8 cellular contexts compared by ENCODE assay signal in genomic region chr19:18321729-18322091, GRCh38. TPM values are rescaled to one million over a fixed set of nuclear protein-coding genes. Genes with fewer than 3 reads are reported as not detected.
DNase-seq lines count a peak whose midpoint lies in the region; ATAC-seq and TF ChIP-seq lines count a peak whose summit lies in the region.

No MANE protein-coding gene starts in this region.

- TF ChIP-seq CTCF in OCI-LY1 (IDR thresholded peaks at IDR 0.05; ENCODE audit: low read length) (no peak), dorsolateral prefrontal cortex (IDR thresholded peaks at IDR 0.05 in 54 of 56, conservative IDR thresholded peaks at IDR 0.05 in 2 of 56; ENCODE audit: low read depth in 1 of 56, partially characterized antibody in 56 of 56) (no peak), osteocyte (IDR thresholded peaks at IDR 0.05) (no peak)

- no peaks in the 10 kb centered on the region for H3K27me3 Mint-ChIP-seq in osteocyte (ENCODE audit: unreplicated experiment)

- H3K27ac ChIP-seq in OCI-LY1 (ENCODE audit: low read depth, low read length, poor library complexity, severe bottlenecking) = peak overlapping the region; percentile 67
- H3K27ac ChIP-seq in dorsolateral prefrontal cortex = peak overlapping the region in 16 of 59 donors; percentile 88 to 97 (median 95)

- H3K79me2 ChIP-seq in OCI-LY1 (ENCODE audit: insufficient read depth, low read length) = peaks cover 13% of the 10 kb centered on the region

- no peaks in the 10 kb centered on the region for H4K20me1 ChIP-seq in OCI-LY1 (ENCODE audit: insufficient read depth, low read length)

- intact Hi-C loops in dorsolateral prefrontal cortex (cut with DNase I) = loop anchor here in 1 of 2 donors (5.0 kb wide), 1 partner anchor 114 kb away; no protein-coding TSS in a partner anchor

- peak; percentile 43 for DNase-seq in GDM1 (lab: John Stamatoyannopoulos, UW)
- DNase-seq in dorsolateral prefrontal cortex = no peak
- no peak for DNase-seq in osteocyte (ENCODE audit: extremely low spot score, unreplicated experiment)
- no peak for DNase-seq in middle frontal gyrus (ENCODE audit: extremely low spot score, low spot score)
- no peak for DNase-seq in cortex of kidney (lab: John Stamatoyannopoulos, UW)

- peaks cover 19% of the 10 kb centered on the region; the same call in 1 of the 2 replicates for H3K36me3 ChIP-seq in OCI-LY1 (ENCODE audit: insufficient read depth, low read length)

- H3K9me2 ChIP-seq in OCI-LY1 (ENCODE audit: low read depth, low read length) = no peaks in the 10 kb centered on the region

- peak overlapping the region; percentile 86 for H3K4me3 Mint-ChIP-seq in osteocyte (ENCODE audit: unreplicated experiment)

- H2AFZ ChIP-seq in OCI-LY1 (ENCODE audit: low read length) = no peak overlapping the region

- ATAC-seq in GM18517 (IDR thresholded peaks at IDR 0.05; ENCODE audit: unreplicated experiment) (no peak), HG03095 (IDR thresholded peaks at IDR 0.05; ENCODE audit: unreplicated experiment) (no peak)

- H3K4me3 ChIP-seq in OCI-LY1 (ENCODE audit: low read depth, low read length, poor library complexity, severe bottlenecking) (peak overlapping the region; percentile 90), dorsolateral prefrontal cortex (peak overlapping the region in 41 of 59 donors; percentile 67 to 96 (median 84))

- H3F3A ChIP-seq in OCI-LY1 (ENCODE audit: insufficient read depth, low read length) = 0 out of 2 replicates have a peak, but pooled peaks cover 5% of the 10 kb centered on the region

- no peaks in the 10 kb centered on the region for H3K9me3 ChIP-seq in OCI-LY1 (ENCODE audit: low read length)

- no peaks in the 10 kb centered on the region for H3K9me3 Mint-ChIP-seq in osteocyte (ENCODE audit: unreplicated experiment)

- H3K9ac ChIP-seq in OCI-LY1 (ENCODE audit: low read length) = peak overlapping the region; percentile 88

- H3K4me2 ChIP-seq in OCI-LY1 (ENCODE audit: low read length) = peak overlapping the region; percentile 98

- peaks cover 27% of the 10 kb centered on the region for H3K4me1 Mint-ChIP-seq in osteocyte (ENCODE audit: unreplicated experiment)

- H3K36me3 Mint-ChIP-seq in osteocyte (ENCODE audit: unreplicated experiment) = no peaks in the 10 kb centered on the region

- H3K27ac Mint-ChIP-seq in osteocyte (ENCODE audit: unreplicated experiment) = peak overlapping the region; percentile 90

- peaks cover 40% of the 10 kb centered on the region for H3K4me1 ChIP-seq in OCI-LY1 (ENCODE audit: insufficient read depth, low read length, severe bottlenecking)

- H3K27me3 ChIP-seq in OCI-LY1 (ENCODE audit: insufficient read depth, low read length) = no peaks in the 10 kb centered on the region
- H3K27me3 ChIP-seq in dorsolateral prefrontal cortex = no peaks in the 10 kb centered on the region

RNA-seq across cellular contexts. Expression of gene LSM4, which starts 1.2 kb away (rescaled TPM):
- total RNA-seq in dorsolateral prefrontal cortex (100 to 1,000 TPM in 6 of 120 experiments, 10 to 100 TPM in 114; 46.4 to 115 (median 74.8) TPM), osteocyte (92.1 and 98.1 TPM in 2 replicates)

RNA-seq across cellular contexts. Expression of gene PGPEP1, which starts 18.7 kb away (rescaled TPM):
- total RNA-seq in dorsolateral prefrontal cortex = 10 to 100 TPM; 20.4 to 93.6 (median 37.7) TPM
- total RNA-seq in osteocyte = 36.1 and 38.5 TPM in 2 replicates

RNA-seq across cellular contexts. Expression of gene JUND, which starts 40.3 kb away (rescaled TPM):
- total RNA-seq in dorsolateral prefrontal cortex (100 to 1,000 TPM; 163 to 440 (median 240) TPM), osteocyte (203 and 241 TPM in 2 replicates)

RNA-seq across cellular contexts. Expression of gene IQCN, which starts 47.5 kb away (rescaled TPM):
- total RNA-seq in dorsolateral prefrontal cortex (10 to 100 TPM in 1 of 120 experiments, 1 to 10 TPM in 119; 1.8 to 14.5 (median 4.1) TPM), osteocyte (6.9 and 10.4 TPM in 2 replicates)
